13 cellular contexts compared by ENCODE assay signal in the genomic region with DNA sequence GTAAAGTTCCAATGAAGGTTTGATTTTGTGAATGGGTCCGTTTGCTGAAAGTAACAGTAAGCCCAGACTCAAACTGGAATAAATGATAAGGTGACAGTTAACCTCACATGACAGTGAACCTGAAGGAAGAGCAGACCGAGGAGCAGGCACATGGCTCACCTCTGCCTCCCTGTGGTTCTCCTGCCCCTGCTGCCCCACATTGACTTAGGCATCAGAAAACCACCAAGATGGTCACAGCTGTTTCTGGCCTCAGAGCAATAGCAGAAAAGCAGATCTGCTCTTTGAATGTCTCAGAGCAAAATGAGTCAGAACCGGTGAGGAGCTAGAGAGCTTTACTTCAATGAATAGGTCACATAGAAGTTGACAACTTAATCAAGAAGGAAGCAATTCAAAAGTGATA.
A peak's percentile ranks its signal among the peaks of the same experiment; 100 is the strongest.
DNase-seq lines count a peak whose midpoint lies in the region; ATAC-seq and TF ChIP-seq lines count a peak whose summit lies in the region.
"Had no signal": no experiment of that assay in that cellular context is flagged by ENCODE, and none has a peak within 500 bp of the region (broad histone marks: within the 10 kb centered on the region; RNA-seq: fewer than 3 reads in every experiment).

No MANE protein-coding gene starts in this region.

- H4K91ac ChIP-seq in neuronal stem cell (ENCODE audit: low read depth, low read length, poor library complexity): no peak overlapping the region

- DNase-seq in RPMI8226 (peak; percentile 18), kidney glomerular epithelial cell (lab: John Stamatoyannopoulos, UW) (peak; percentile 49), hepatic stellate cell (ENCODE audit: low spot score) (no peak), neuronal stem cell (ENCODE audit: low spot score) (no peak), epidermal melanocyte (ENCODE audit: insufficient read length, low spot score) (no peak)
- DNase-seq: activated CD4-positive, alpha-beta T cell treated with anti-CD3 and anti-CD28 coated beads, Interleukin-2, amount 50 U/mL, for 1 hour; NCI-H226; stimulated activated CD4-positive, alpha-beta T cell treated with anti-CD3 and anti-CD28 coated beads, Interleukin-12 subunit alpha, Interleukin-12 subunit beta, amount 100 ng/mL, for 4 hours had no signal

- no peak overlapping the region for H2AK5ac ChIP-seq in neuronal stem cell (ENCODE audit: low read depth, low read length)

- no peak overlapping the region for H2BK5ac ChIP-seq in neuronal stem cell (ENCODE audit: low read length)

- no peak overlapping the region for H2BK120ac ChIP-seq in neuronal stem cell (ENCODE audit: low read depth, low read length)

- no peak overlapping the region for H2BK15ac ChIP-seq in neuronal stem cell (ENCODE audit: low read length)

- no peaks in the 10 kb centered on the region for H3F3A ChIP-seq in DOHH2 (ENCODE audit: control insufficient read depth, insufficient read depth)

- no peak overlapping the region for H3K9ac ChIP-seq in neuronal stem cell (ENCODE audit: low read depth, low read length, poor library complexity)

- no peaks in the 10 kb centered on the region for H3K9me3 ChIP-seq in DOHH2 (ENCODE audit: control insufficient read depth, insufficient read depth, low read length)
- no peaks in the 10 kb centered on the region for H3K9me3 ChIP-seq in neuronal stem cell (replicated peaks in 1 of 2; ENCODE audit: control insufficient read depth in 2 of 2, insufficient read depth in 1 of 2, low read depth in 1 of 2, low read length in 2 of 2)
- H3K9me3 ChIP-seq: vagina had no signal

- H3K4me3 ChIP-seq in DOHH2 (ENCODE audit: low read length) (no peak overlapping the region), neuronal stem cell (ENCODE audit: low read length in 2 of 2) (no peak overlapping the region)
- H3K4me3 ChIP-seq: cardiac muscle cell, vagina had no signal

- no peaks in the 10 kb centered on the region for H4K20me1 ChIP-seq in DOHH2 (ENCODE audit: control insufficient read depth, insufficient read depth, low read depth, low read length)

- ATAC-seq in HG02759 (IDR thresholded peaks at IDR 0.05; ENCODE audit: unreplicated experiment) (peak; percentile 62), GM18861 (IDR thresholded peaks at IDR 0.05; ENCODE audit: unreplicated experiment) (no peak)

- H3K79me1 ChIP-seq in neuronal stem cell (ENCODE audit: low read depth, low read length): no peaks in the 10 kb centered on the region

- no peak overlapping the region for H3K27ac ChIP-seq in DOHH2 (ENCODE audit: low read depth, low read length)
- H3K27ac ChIP-seq in neuronal stem cell (replicated peaks; ENCODE audit: low read length): no peak overlapping the region
- H3K27ac ChIP-seq: cardiac muscle cell, vagina had no signal

- no peak overlapping the region for H3K23ac ChIP-seq in neuronal stem cell (ENCODE audit: low read depth, low read length, poor library complexity)

- H3K79me2 ChIP-seq in DOHH2 (ENCODE audit: control insufficient read depth, low read length): no peaks in the 10 kb centered on the region

- H3K18ac ChIP-seq in neuronal stem cell (ENCODE audit: low read length): no peak overlapping the region

- H4K8ac ChIP-seq in neuronal stem cell (ENCODE audit: low read depth, low read length): no peak overlapping the region

- no peak overlapping the region for H3K14ac ChIP-seq in neuronal stem cell (ENCODE audit: low read length)

- H3K27me3 ChIP-seq in DOHH2 (ENCODE audit: control insufficient read depth, low read length) (no peaks in the 10 kb centered on the region), neuronal stem cell (ENCODE audit: control insufficient read depth in 3 of 3, insufficient read depth in 3 of 3, low read depth in 1 of 3, low read length in 3 of 3) (no peaks in the 10 kb centered on the region)
- H3K27me3 ChIP-seq: cardiac muscle cell, vagina had no signal

- H3K4me1 ChIP-seq in DOHH2 (ENCODE audit: control insufficient read depth, low read length) (no peaks in the 10 kb centered on the region), neuronal stem cell (ENCODE audit: control insufficient read depth in 2 of 2, insufficient read depth in 1 of 2, low read depth in 1 of 2, low read length in 2 of 2) (no peaks in the 10 kb centered on the region)
- H3K4me1 ChIP-seq: vagina had no signal

- H3K36me3 ChIP-seq in DOHH2 (ENCODE audit: control insufficient read depth, low read length): no peaks in the 10 kb centered on the region
- no peaks in the 10 kb centered on the region for H3K36me3 ChIP-seq in neuronal stem cell (replicated peaks in 1 of 2; ENCODE audit: control insufficient read depth in 2 of 2, insufficient read depth in 2 of 2, low read length in 2 of 2)
- H3K36me3 ChIP-seq: cardiac muscle cell, vagina had no signal

- H3K4me2 ChIP-seq in DOHH2 (ENCODE audit: low read length) (no peak overlapping the region), neuronal stem cell (ENCODE audit: insufficient read depth, low read length, poor library complexity, severe bottlenecking) (no peak overlapping the region)

- no CpG with 5 or more reads among the region's 3 CpGs for WGBS in neuronal stem cell (ENCODE audit: extremely low coverage in 2 of 2, insufficient read length in 2 of 2, insufficient replicate concordance in 1 of 2), 2 donors

- H2BK12ac ChIP-seq in neuronal stem cell (ENCODE audit: low read length): no peak overlapping the region

- no peak overlapping the region for H3K4ac ChIP-seq in neuronal stem cell (ENCODE audit: low read length)

- TF ChIP-seq CTCF in DOHH2 (IDR thresholded peaks at IDR 0.05; ENCODE audit: low read depth, low read length, poor library complexity, severe bottlenecking): peak; percentile 37

- H2AFZ ChIP-seq in neuronal stem cell (ENCODE audit: low read length): no peak overlapping the region

- no peaks in the 10 kb centered on the region for H3K9me2 ChIP-seq in DOHH2 (replicated peaks; ENCODE audit: control insufficient read depth, low read length)

Comparison
In these comparisons a context has a peak if more than half of its experiments do, and no peak if none do; other contexts are left out.
1. DNase-seq: peak in RPMI8226 (single experiment) and kidney glomerular epithelial cell (single experiment); none in hepatic stellate cell (single experiment), neuronal stem cell (single experiment) and epidermal melanocyte (single experiment).